ENCODE assay signal across 8 cellular contexts in the genomic region with DNA sequence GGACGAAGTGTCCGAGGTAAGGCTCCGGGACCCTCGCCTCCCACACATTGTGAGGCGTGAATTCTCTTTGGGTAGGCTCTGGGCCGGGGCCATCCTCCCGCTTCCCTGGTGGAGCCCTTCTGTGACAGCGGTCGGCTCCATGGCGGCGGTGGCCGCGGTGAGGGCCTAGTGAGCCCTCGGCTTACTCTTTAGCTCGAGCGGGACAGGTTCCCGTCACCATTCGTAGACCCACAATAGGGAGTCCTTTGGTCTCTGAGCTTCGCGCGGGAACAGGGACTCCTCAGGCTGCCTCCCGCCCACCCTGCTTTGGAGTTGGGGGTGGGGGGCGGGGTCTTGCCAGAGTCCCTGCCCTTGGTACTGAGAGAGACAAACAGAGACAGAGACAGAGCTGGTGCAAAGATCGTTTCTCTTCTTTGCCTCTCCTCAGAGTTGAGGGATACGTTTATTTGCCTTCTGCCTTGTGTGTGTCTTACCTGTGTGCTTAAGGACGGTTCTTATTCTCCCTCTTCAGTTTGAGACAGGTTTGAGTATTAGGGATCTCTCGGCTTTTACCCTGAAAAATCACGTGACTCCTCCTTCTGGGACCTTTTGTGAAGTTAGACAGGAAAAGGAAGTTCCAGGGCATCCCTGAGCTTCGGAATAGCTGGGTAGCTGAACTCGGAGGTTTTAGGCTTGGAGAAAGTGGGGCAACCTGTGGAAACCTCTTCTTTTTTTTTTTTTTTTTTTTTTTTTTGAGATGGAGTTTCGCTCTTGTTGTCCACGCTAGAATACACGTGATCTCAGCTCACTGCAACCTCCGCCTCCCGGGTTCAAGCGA. TPM values are rescaled to one million over a fixed set of nuclear protein-coding genes. Genes with fewer than 3 reads are reported as not detected.
DNase-seq lines count a peak whose midpoint lies in the region; ATAC-seq lines count a peak whose summit lies in the region.

No MANE protein-coding gene starts in this region.

- peak; percentile 13 for ATAC-seq in left lobe of liver

- DNase-seq in SIG-M5 treated with dmso at 0.1 percent for 504 hours (lab: John Stamatoyannopoulos, UW; ENCODE audit: unreplicated experiment) (peak; percentile 85), SIG-M5 (lab: John Stamatoyannopoulos, UW) (no peak), NCI-H1105 treated with DMSO at 0.1 percent for 48 hours (lab: John Stamatoyannopoulos, UW) (peak; percentile 0), cerebellum (ENCODE audit: low spot score) (peak; percentile 11), left lobe of liver (ENCODE audit: low spot score) (peak; percentile 53), cerebellar nuclear complex (lab: John Stamatoyannopoulos, UW) (no peak)
- DNase-seq in activated CD4-positive, CD25-positive, alpha-beta regulatory T cell treated with anti-CD3 and anti-CD28 coated beads, Interleukin-2, amount 50 U/mL, for 72 hours = peak; percentile 59
- peak; percentile 37 to 38 for DNase-seq in stimulated activated CD4-positive, alpha-beta T cell treated with anti-CD3 and anti-CD28 coated beads, Interleukin-4, amount 100 ng/mL, for 48 hours (ENCODE audit: low read depth in 2 of 2)

RNA-seq across cellular contexts. Expression of gene ANKHD1, which starts 0.8 kb away (rescaled TPM):
- 152 TPM for total RNA-seq in cerebellum
- total RNA-seq in left lobe of liver = 60.6 TPM

RNA-seq across cellular contexts. Expression of gene SLC4A9, which starts 42.5 kb away (rescaled TPM):
- total RNA-seq in cerebellum (0.45 TPM), left lobe of liver (0.10 TPM)

RNA-seq across cellular contexts. Expression of gene HBEGF, which starts 56.1 kb away (rescaled TPM):
- 7.5 TPM for total RNA-seq in cerebellum
- total RNA-seq in left lobe of liver = 0.70 TPM

Comparison
In these comparisons a context has a peak if more than half of its experiments do, and no peak if none do; other contexts are left out.
1. DNase-seq: peak in SIG-M5 treated with dmso at 0.1 percent for 504 hours (single experiment), NCI-H1105 treated with DMSO at 0.1 percent for 48 hours (single experiment), activated CD4-positive, CD25-positive, alpha-beta regulatory T cell treated with anti-CD3 and anti-CD28 coated beads, Interleukin-2, amount 50 U/mL, for 72 hours (single experiment), cerebellum (single experiment), left lobe of liver (single experiment) and stimulated activated CD4-positive, alpha-beta T cell treated with anti-CD3 and anti-CD28 coated beads, Interleukin-4, amount 100 ng/mL, for 48 hours (2 of 2); none in SIG-M5 (single experiment) and cerebellar nuclear complex (0 of 2).